Comparison of ENCODE assay signal across 8 cellular contexts in genomic region chr3:148697311-148698189, GRCh38. TPM values are rescaled to one million over a fixed set of nuclear protein-coding genes. Genes with fewer than 3 reads are reported as not detected.
DNase-seq lines count a peak whose midpoint lies in the region; TF ChIP-seq lines count a peak whose summit lies in the region.

TSS of gene AGTR1 (plus strand) at chr3:148697903. CDS start at chr3:148741036, 43,133 bp downstream.

- no peak within 1 kb of the TSS for H3K27ac Mint-ChIP-seq in endodermal cell

- no peaks in the 10 kb centered on the region for H3K36me3 Mint-ChIP-seq in endodermal cell (ENCODE audit: low read depth)

- H3K36me3 ChIP-seq in endodermal cell (ENCODE audit: control insufficient read depth, insufficient read depth, low read length) (no peaks in the 10 kb centered on the region), mesendoderm (ENCODE audit: control insufficient read depth, insufficient read depth, low read length) (no peaks in the 10 kb centered on the region), urinary bladder (ENCODE audit: insufficient read depth) (no peaks in the 10 kb centered on the region)

- peaks cover 1% of the 10 kb centered on the region for H3K4me1 Mint-ChIP-seq in endodermal cell

- H2BK120ac ChIP-seq in mesendoderm (ENCODE audit: low read depth, low read length) = no peak within 1 kb of the TSS

- no peak within 1 kb of the TSS for H3K9ac ChIP-seq in endodermal cell (ENCODE audit: extremely low read depth, low read length, poor library complexity, severe bottlenecking)
- peak within 1 kb of the TSS; percentile 9 for H3K9ac ChIP-seq in mesendoderm (ENCODE audit: low read length)

- no peak for TF ChIP-seq CTCF in endodermal cell (conservative IDR thresholded peaks at IDR 0.05)

- H4K8ac ChIP-seq in mesendoderm (ENCODE audit: low read depth, low read length) = no peak within 1 kb of the TSS

- H3K9me3 Mint-ChIP-seq in endodermal cell = no peaks in the 10 kb centered on the region

- no peak within 1 kb of the TSS for H3K23ac ChIP-seq in mesendoderm (ENCODE audit: low read length)

- H2AK5ac ChIP-seq in mesendoderm (ENCODE audit: low read length) = no peak within 1 kb of the TSS

- peaks cover 63% of the 10 kb centered on the region for H3K27me3 Mint-ChIP-seq in endodermal cell (ENCODE audit: insufficient read depth)

- H3K4ac ChIP-seq in mesendoderm (ENCODE audit: low read depth, low read length) = no peak within 1 kb of the TSS

- peak within 1 kb of the TSS; percentile 6 for H3K56ac ChIP-seq in mesendoderm (ENCODE audit: low read length)

- H3K4me2 ChIP-seq in mesendoderm (ENCODE audit: low read length) = peak within 1 kb of the TSS; percentile 51

- H3K18ac ChIP-seq in mesendoderm (ENCODE audit: low read length) = no peak within 1 kb of the TSS

- no peak within 1 kb of the TSS for H2BK5ac ChIP-seq in mesendoderm (ENCODE audit: low read length)

- H3K79me1 ChIP-seq in mesendoderm (ENCODE audit: low read length) = no peaks in the 10 kb centered on the region

- no peak within 1 kb of the TSS for H3K27ac ChIP-seq in endodermal cell (ENCODE audit: low read depth, low read length)
- H3K27ac ChIP-seq in mesendoderm (ENCODE audit: low read depth, low read length) = no peak within 1 kb of the TSS
- H3K27ac ChIP-seq in urinary bladder (ENCODE audit: low read depth) = no peak within 1 kb of the TSS

- 3% methylated on average over 61 of the region's 61 CpGs; no CpG with 5 or more reads in 1 of the 2 experiments for WGBS in endodermal cell (ENCODE audit: insufficient coverage in 1 of 2, insufficient read length in 1 of 2), 2 experiments
- no CpG with 5 or more reads among the region's 61 CpGs for WGBS in mesendoderm (ENCODE audit: extremely low coverage, insufficient coverage, low lambda C conversion rate)
- WGBS in urinary bladder = 1% methylated on average over 61 of the region's 61 CpGs

- H3K9me3 ChIP-seq in endodermal cell (ENCODE audit: control insufficient read depth, low read length) = no peaks in the 10 kb centered on the region

- DNase-seq in NCI-H345 (lab: John Stamatoyannopoulos, UW) (peak; percentile 12), NCI-H345 treated with DMSO at 0.1 percent for 48 hours (lab: John Stamatoyannopoulos, UW; ENCODE audit: unreplicated experiment) (no peak), endodermal cell (peak; percentile 94), mesendoderm (peak; percentile 86), foreskin melanocyte (no peak)
- no peak for DNase-seq in activated naive CD4-positive, alpha-beta T cell treated with anti-CD3 and anti-CD28 coated beads, Interleukin-2, amount 50 U/mL, for 16 hours
- DNase-seq in activated CD4-positive, CD25-positive, alpha-beta regulatory T cell (lab: John Stamatoyannopoulos, UW) = no peak

- H3K4me3 ChIP-seq in endodermal cell (ENCODE audit: low read length) (peak within 1 kb of the TSS; percentile 80), mesendoderm (ENCODE audit: low read length) (peak within 1 kb of the TSS; percentile 15), urinary bladder (ENCODE audit: low read depth, low read length) (peak within 1 kb of the TSS; percentile 54)

- no peak within 1 kb of the TSS for H4K5ac ChIP-seq in mesendoderm (ENCODE audit: low read length)

- H3K79me2 ChIP-seq in mesendoderm (ENCODE audit: control insufficient read depth, insufficient read depth, low read length) = no peaks in the 10 kb centered on the region

- peak within 1 kb of the TSS; percentile 64 for H3K4me3 Mint-ChIP-seq in endodermal cell

- H3K27me3 ChIP-seq in endodermal cell (ENCODE audit: control insufficient read depth, insufficient read depth, low read length, poor library complexity, severe bottlenecking) = peaks cover 54% of the 10 kb centered on the region
- H3K27me3 ChIP-seq in mesendoderm (ENCODE audit: insufficient read depth, low read length, poor library complexity) = no peaks in the 10 kb centered on the region

- H3K4me1 ChIP-seq in endodermal cell (ENCODE audit: control insufficient read depth, insufficient read depth, low read length) = no peaks in the 10 kb centered on the region
- H3K4me1 ChIP-seq in mesendoderm (ENCODE audit: control insufficient read depth, low read depth, low read length) = no peaks in the 10 kb centered on the region
- no peaks in the 10 kb centered on the region for H3K4me1 ChIP-seq in urinary bladder (ENCODE audit: insufficient read depth)

- H2BK15ac ChIP-seq in mesendoderm (replicated peaks; ENCODE audit: low read depth) = no peak within 1 kb of the TSS

RNA-seq across cellular contexts. Expression of gene AGTR1, which starts in this region (rescaled TPM):
- under 1 TPM in 1 of 2 donors, not detected in 1; 0.15 TPM for total RNA-seq in endodermal cell
- 0.50 TPM for polyA plus RNA-seq in endodermal cell (2013, experiment 1 of 2)
- 0.21 TPM for polyA plus RNA-seq in endodermal cell (2013, experiment 2 of 2)
- 0.14 TPM for polyA plus RNA-seq in mesendoderm (2013, experiment 1 of 2)
- polyA plus RNA-seq in mesendoderm (2013, experiment 2 of 2) = 0.17 TPM
- 8.1 TPM for total RNA-seq in urinary bladder
- polyA plus RNA-seq in urinary bladder = 24.8 TPM

Comparison
In these comparisons a context has a peak if more than half of its experiments do, and no peak if none do; other contexts are left out.
1. DNase-seq: peak in NCI-H345 (single experiment) and mesendoderm (single experiment); none in NCI-H345 treated with DMSO at 0.1 percent for 48 hours (single experiment), foreskin melanocyte (single experiment), activated naive CD4-positive, alpha-beta T cell treated with anti-CD3 and anti-CD28 coated beads, Interleukin-2, amount 50 U/mL, for 16 hours (single experiment) and activated CD4-positive, CD25-positive, alpha-beta regulatory T cell (0 of 4).
2. Peak in DNase-seq and H3K4me3 ChIP-seq in endodermal cell; RNA of the gene not detected or under 1 TPM.
3. H3K4me3 ChIP-seq: peak in every context shown above with its lines; median percentile 80 in endodermal cell; 54 in urinary bladder; 15 in mesendoderm.